Comparison of ENCODE assay signal across 1 cellular context in the genomic region with DNA sequence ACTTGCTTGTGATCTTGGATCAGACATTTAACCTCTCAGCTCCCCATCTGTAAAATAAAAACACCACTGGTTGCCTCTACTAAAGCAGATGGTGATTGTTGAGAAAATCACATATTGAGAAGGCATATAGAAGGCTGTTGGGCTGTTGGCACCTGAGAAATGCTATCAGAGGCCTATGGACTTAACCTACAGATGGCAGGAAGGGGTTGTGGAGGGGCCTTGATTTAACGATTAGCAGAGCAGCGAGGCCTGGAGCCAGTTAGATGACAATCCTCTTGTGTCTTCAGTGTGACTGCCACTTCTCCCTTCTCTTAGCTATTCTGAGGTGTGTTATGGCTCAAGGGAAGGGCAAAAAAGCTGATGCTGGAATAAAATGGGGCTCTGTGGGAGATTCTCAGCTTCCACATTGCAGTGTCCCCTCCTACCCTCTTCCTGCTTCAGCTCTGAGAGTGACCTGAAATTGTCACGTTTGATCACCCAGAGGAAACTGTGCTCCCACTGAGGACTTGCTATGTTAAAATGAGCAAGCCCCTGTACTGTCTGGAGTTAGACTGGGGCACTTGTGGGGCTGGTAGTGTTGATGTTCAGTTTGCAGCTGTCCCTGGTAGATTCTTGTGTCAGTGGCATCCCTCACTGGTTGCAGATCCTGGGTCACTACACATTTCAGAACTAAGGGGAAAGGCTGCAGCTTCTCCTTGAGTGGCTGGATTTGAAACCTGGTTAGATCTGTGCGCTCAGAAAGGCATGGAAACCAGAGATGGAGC.
TF ChIP-seq lines count a peak whose summit lies in the region.

No MANE protein-coding gene starts in this region.

TF ChIP-seq in SK-N-SH, 30 proteins besides CTCF, POLR2A, EP300 and RAD21 (continued from another document):
- TF ChIP-seq, protein P1, sequence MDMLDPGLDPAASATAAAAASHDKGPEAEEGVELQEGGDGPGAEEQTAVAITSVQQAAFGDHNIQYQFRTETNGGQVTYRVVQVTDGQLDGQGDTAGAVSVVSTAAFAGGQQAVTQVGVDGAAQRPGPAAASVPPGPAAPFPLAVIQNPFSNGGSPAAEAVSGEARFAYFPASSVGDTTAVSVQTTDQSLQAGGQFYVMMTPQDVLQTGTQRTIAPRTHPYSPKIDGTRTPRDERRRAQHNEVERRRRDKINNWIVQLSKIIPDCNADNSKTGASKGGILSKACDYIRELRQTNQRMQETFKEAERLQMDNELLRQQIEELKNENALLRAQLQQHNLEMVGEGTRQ (IDR thresholded peaks at IDR 0.05; ENCODE audit: borderline replicate concordance, low read depth, low read length), result no peak
- no peak for TF ChIP-seq IRF3 (IDR thresholded peaks at IDR 0.05; ENCODE audit: low read depth, low read length)
- no peak for TF ChIP-seq ZBTB33 (IDR thresholded peaks at IDR 0.05; ENCODE audit: borderline replicate concordance, low read depth)
- TF ChIP-seq YY1 (IDR thresholded peaks at IDR 0.05; ENCODE audit: low read depth), result no peak
- no peak for TF ChIP-seq FOSL2 (IDR thresholded peaks at IDR 0.05; ENCODE audit: borderline replicate concordance, low read depth)
